In the genomic region with DNA sequence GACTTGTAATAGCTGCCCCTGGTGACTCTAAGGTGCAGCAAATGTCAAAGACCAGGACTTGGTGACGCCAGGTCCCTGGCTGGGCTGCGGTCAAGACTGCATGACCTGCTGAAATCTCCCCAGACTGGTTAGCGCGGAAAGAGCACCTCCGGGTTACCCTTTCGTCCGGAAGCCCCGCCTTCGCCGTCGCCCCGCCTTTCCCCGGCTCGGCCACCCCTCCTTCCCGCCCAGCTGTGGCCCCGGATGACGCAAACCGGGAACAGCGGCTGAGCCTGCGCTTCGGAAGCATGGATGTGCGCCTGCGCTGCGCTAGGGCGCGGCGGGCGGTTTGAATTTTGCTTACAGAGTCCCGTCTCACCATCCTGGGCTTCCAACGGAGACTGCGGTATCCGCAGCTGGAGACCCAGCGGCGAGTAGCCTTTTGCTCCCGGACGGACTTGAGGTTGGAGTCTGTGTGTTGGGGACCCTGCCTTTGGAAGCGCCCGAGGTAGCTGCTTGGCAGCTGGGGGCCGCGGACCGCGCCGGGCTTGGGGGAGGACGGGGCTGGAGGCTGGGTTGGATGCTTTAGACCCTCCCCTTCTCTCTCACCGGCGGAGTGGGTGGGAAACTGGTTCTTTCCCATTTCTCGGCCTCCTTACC, we compare ENCODE assay signal across 8 cellular contexts. TPM values are rescaled to one million over a fixed set of nuclear protein-coding genes. Genes with fewer than 3 reads are reported as not detected.
DNase-seq lines count a peak whose midpoint lies in the region; ATAC-seq and TF ChIP-seq lines count a peak whose summit lies in the region.

A gene with protein sequence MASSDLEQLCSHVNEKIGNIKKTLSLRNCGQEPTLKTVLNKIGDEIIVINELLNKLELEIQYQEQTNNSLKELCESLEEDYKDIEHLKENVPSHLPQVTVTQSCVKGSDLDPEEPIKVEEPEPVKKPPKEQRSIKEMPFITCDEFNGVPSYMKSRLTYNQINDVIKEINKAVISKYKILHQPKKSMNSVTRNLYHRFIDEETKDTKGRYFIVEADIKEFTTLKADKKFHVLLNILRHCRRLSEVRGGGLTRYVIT (plus strand): TSS at position 294 of the 639 bp plus-strand sequence. CDS start 785 bp downstream, outside the sequence.

- peak; percentile 39 for DNase-seq in GM04503 (ENCODE audit: low read depth)
- DNase-seq in HFFc6 = peak; percentile 90
- DNase-seq in NB4 (ENCODE audit: low read depth) = peak; percentile 95
- DNase-seq in SK-N-MC (ENCODE audit: low read depth, low spot score) = peak; percentile 56
- peak; percentile 93 for DNase-seq in activated naive CD4-positive, alpha-beta T cell treated with anti-CD3 and anti-CD28 coated beads, Interleukin-2, amount 10 ng/mL, durations not matched to agents 7 days and 5 days
- peak; percentile 94 for DNase-seq in superior temporal gyrus (ENCODE audit: extremely low spot score)

- H3K9me3 ChIP-seq in SK-N-MC (ENCODE audit: low read depth, low read length) (no peaks in the 10 kb centered on the region), gastroesophageal sphincter (peaks cover 0 to 13% (median 0%) of the 10 kb centered on the region in 3 donors), neutrophil (no peaks in the 10 kb centered on the region)

- WGBS in gastroesophageal sphincter (ENCODE audit: low coverage in 1 of 2), 2 donors = no CpG with 5 or more reads among the region's 47 CpGs

- H3K9ac ChIP-seq in SK-N-MC (ENCODE audit: insufficient read length) = peak within 1 kb of the TSS; percentile 82

- CTCF ChIA-PET in activated naive CD4-positive, alpha-beta T cell treated with anti-CD3 and anti-CD28 coated beads, Interleukin-2, amount 10 ng/mL, durations not matched to agents 7 days and 5 days (lab: Charles Lee) = interaction anchor here (1.0 to 2.1 kb wide), 2 partner anchors 18 to 157 kb away, joined by 4 to 11 read pairs; no protein-coding TSS in a partner anchor

- TF ChIP-seq POLR2A in NB4 (IDR thresholded peaks at IDR 0.05; ENCODE audit: extremely low read depth, insufficient read length) (peak; percentile 72), gastroesophageal sphincter (IDR thresholded peaks at IDR 0.05) (no peak)

- peaks cover 6 to 17% (median 6%) of the 10 kb centered on the region in 3 donors for H3K4me1 ChIP-seq in gastroesophageal sphincter
- H3K4me1 ChIP-seq in neutrophil (ENCODE audit: control insufficient read depth in 1 of 2, insufficient read depth in 1 of 2, low read depth in 1 of 2, low read length in 1 of 2) = peaks cover 11 to 15% of the 10 kb centered on the region in 2 experiments

- H3K27me3 ChIP-seq in gastroesophageal sphincter (no peaks in the 10 kb centered on the region), neutrophil (no peaks in the 10 kb centered on the region)

- H3K27ac Mint-ChIP-seq in HFFc6 = peak within 1 kb of the TSS; percentile 73
- peak within 1 kb of the TSS; percentile 88 for H3K27ac Mint-ChIP-seq in activated naive CD4-positive, alpha-beta T cell treated with anti-CD3 and anti-CD28 coated beads, Interleukin-2, amount 10 ng/mL, durations not matched to agents 7 days and 5 days

- peak within 1 kb of the TSS; percentile 92 for H3K4me3 ChIP-seq in NB4 (ENCODE audit: low read depth, low read length)
- peak within 1 kb of the TSS; percentile 92 for H3K4me3 ChIP-seq in SK-N-MC
- H3K4me3 ChIP-seq in gastroesophageal sphincter = peak within 1 kb of the TSS; percentile 34 to 53
- peak within 1 kb of the TSS; percentile 70 to 73 for H3K4me3 ChIP-seq in neutrophil (ENCODE audit: low read depth in 1 of 2, low read length in 1 of 2)

- peak within 1 kb of the TSS; percentile 92 for H3K4me3 Mint-ChIP-seq in HFFc6
- H3K4me3 Mint-ChIP-seq in activated naive CD4-positive, alpha-beta T cell treated with anti-CD3 and anti-CD28 coated beads, Interleukin-2, amount 10 ng/mL, durations not matched to agents 7 days and 5 days = peak within 1 kb of the TSS; percentile 86

- peaks cover 3% of the 10 kb centered on the region; the same call in 1 of the 2 replicates for H3K27me3 Mint-ChIP-seq in HFFc6 (ENCODE audit: insufficient read depth)
- H3K27me3 Mint-ChIP-seq in activated naive CD4-positive, alpha-beta T cell treated with anti-CD3 and anti-CD28 coated beads, Interleukin-2, amount 10 ng/mL, durations not matched to agents 7 days and 5 days = peaks cover 13% of the 10 kb centered on the region

- no peak within 1 kb of the TSS for H3K27ac ChIP-seq in SK-N-MC
- H3K27ac ChIP-seq in gastroesophageal sphincter = peak within 1 kb of the TSS; percentile 16 to 72 (median 68)
- H3K27ac ChIP-seq in neutrophil = peak within 1 kb of the TSS; percentile 81

- peak; percentile 99 for ATAC-seq in gastroesophageal sphincter

- peaks cover 6% of the 10 kb centered on the region for H3K9me3 Mint-ChIP-seq in HFFc6
- peaks cover 11% of the 10 kb centered on the region for H3K9me3 Mint-ChIP-seq in activated naive CD4-positive, alpha-beta T cell treated with anti-CD3 and anti-CD28 coated beads, Interleukin-2, amount 10 ng/mL, durations not matched to agents 7 days and 5 days

- no peak for TF ChIP-seq EP300 in gastroesophageal sphincter (IDR thresholded peaks at IDR 0.05)

- H3K36me3 ChIP-seq in SK-N-MC (ENCODE audit: insufficient read depth, low read length) (no peaks in the 10 kb centered on the region), gastroesophageal sphincter (no peaks in the 10 kb centered on the region), neutrophil (peaks cover 7% of the 10 kb centered on the region)

- TF ChIP-seq CTCF in HFFc6 (IDR thresholded peaks at IDR 0.05) (no peak), NB4 (IDR thresholded peaks at IDR 0.05; ENCODE audit: low read depth, low read length) (no peak), gastroesophageal sphincter (IDR thresholded peaks at IDR 0.05) (no peak), neutrophil (IDR thresholded peaks at IDR 0.05) (peak; percentile 34)

- peaks cover 24% of the 10 kb centered on the region for H3K4me1 Mint-ChIP-seq in HFFc6 (ENCODE audit: low read depth)
- H3K4me1 Mint-ChIP-seq in activated naive CD4-positive, alpha-beta T cell treated with anti-CD3 and anti-CD28 coated beads, Interleukin-2, amount 10 ng/mL, durations not matched to agents 7 days and 5 days = peaks cover 36% of the 10 kb centered on the region

- peaks cover 6% of the 10 kb centered on the region; the same call in 1 of the 2 replicates for H3K36me3 Mint-ChIP-seq in HFFc6 (ENCODE audit: low read depth)
- H3K36me3 Mint-ChIP-seq in activated naive CD4-positive, alpha-beta T cell treated with anti-CD3 and anti-CD28 coated beads, Interleukin-2, amount 10 ng/mL, durations not matched to agents 7 days and 5 days = peaks cover 22% of the 10 kb centered on the region

RNA-seq across cellular contexts. Expression of the gene that starts here (rescaled TPM):
- 10 to 100 TPM in 5 of 6 experiments, 1 to 10 TPM in 1; 8.2 to 18.0 (median 15.7) TPM for total RNA-seq in HFFc6 (2021; fragmentation: NEBNext Ultra II Directional; extraction: Animal tissue kit (Norgen Biotek cat#: 25700))
- total RNA-seq in gastroesophageal sphincter = under 1 TPM in 2 of 4 donors, not detected in 2; 0.13 to 0.77 TPM

Comparison
In these comparisons a context has a peak if more than half of its experiments do, and no peak if none do; other contexts are left out.
1. RNA of the gene that starts here (total RNA-seq): 8.2 to 18.0 TPM in HFFc6; 0.13 to 0.77 TPM in gastroesophageal sphincter; every median in the first group is over 4 times any median in the second.
2. Peak in ATAC-seq, H3K4me3 ChIP-seq and H3K27ac ChIP-seq in gastroesophageal sphincter; RNA of the gene not detected or under 1 TPM.
3. DNase-seq: peak in every context shown above with its lines; median percentile 95 in NB4; 94 in superior temporal gyrus; 93 in activated naive CD4-positive, alpha-beta T cell treated with anti-CD3 and anti-CD28 coated beads, Interleukin-2, amount 10 ng/mL, durations not matched to agents 7 days and 5 days; 90 in HFFc6; 56 in SK-N-MC; 39 in GM04503.
4. Peak in every context shown above with its lines, with median percentiles within 50 percentile points of each other: H3K4me3 ChIP-seq.